In genomic region chr9:130433947-130434262, GRCh38 we compare ENCODE assay signal across 1 cellular context.
TF ChIP-seq lines count a peak whose summit lies in the region.

No MANE protein-coding gene starts in this region.

TF ChIP-seq in A549, 52 proteins besides CTCF, POLR2A, EP300 and RAD21 (continued from another document):
- TF ChIP-seq, protein P1, sequence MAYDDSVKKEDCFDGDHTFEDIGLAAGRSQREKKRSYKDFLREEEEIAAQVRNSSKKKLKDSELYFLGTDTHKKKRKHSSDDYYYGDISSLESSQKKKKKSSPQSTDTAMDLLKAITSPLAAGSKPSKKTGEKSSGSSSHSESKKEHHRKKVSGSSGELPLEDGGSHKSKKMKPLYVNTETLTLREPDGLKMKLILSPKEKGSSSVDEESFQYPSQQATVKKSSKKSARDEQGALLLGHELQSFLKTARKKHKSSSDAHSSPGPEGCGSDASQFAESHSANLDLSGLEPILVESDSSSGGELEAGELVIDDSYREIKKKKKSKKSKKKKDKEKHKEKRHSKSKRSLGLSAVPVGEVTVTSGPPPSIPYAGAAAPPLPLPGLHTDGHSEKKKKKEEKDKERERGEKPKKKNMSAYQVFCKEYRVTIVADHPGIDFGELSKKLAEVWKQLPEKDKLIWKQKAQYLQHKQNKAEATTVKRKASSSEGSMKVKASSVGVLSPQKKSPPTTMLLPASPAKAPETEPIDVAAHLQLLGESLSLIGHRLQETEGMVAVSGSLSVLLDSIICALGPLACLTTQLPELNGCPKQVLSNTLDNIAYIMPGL (CRISPR knock-in tag; IDR thresholded peaks at IDR 0.05; ENCODE audit: borderline replicate concordance) = no peak
- TF ChIP-seq TFCP2L1 (CRISPR knock-in tag; IDR thresholded peaks at IDR 0.05) (no peak), BCL3 (IDR thresholded peaks at IDR 0.05) (no peak), NFE2L2 (conservative IDR thresholded peaks at IDR 0.05; ENCODE audit: low read length) (no peak), HOXA7 (CRISPR knock-in tag; IDR thresholded peaks at IDR 0.05) (no peak), RCOR1 (IDR thresholded peaks at IDR 0.05; ENCODE audit: low read depth, low read length) (no peak), NR3C1 (IDR thresholded peaks at IDR 0.05) (no peak), FOSB (CRISPR knock-in tag; IDR thresholded peaks at IDR 0.05) (no peak), CHD4 (IDR thresholded peaks at IDR 0.05; ENCODE audit: borderline replicate concordance) (no peak), JUN (IDR thresholded peaks at IDR 0.05) (no peak), CEBPB (IDR thresholded peaks at IDR 0.05) (no peak), SMC3 (IDR thresholded peaks at IDR 0.05) (no peak)
TF ChIP-seq in A549: peak in this region for 0.
